Comparison of ENCODE assay signal across 8 cellular contexts in genomic region chr2:74507145-74507925, GRCh38. TPM values are rescaled to one million over a fixed set of nuclear protein-coding genes. Genes with fewer than 3 reads are reported as not detected.
A peak's percentile ranks its signal among the peaks of the same experiment; 100 is the strongest.
DNase-seq lines count a peak whose midpoint lies in the region; ATAC-seq and TF ChIP-seq lines count a peak whose summit lies in the region.

Gene PCGF1, minus strand, starts transcription at chr2:74507695. Its CDS starts 27 bp downstream, at chr2:74507668.

- H3K27me3 Mint-ChIP-seq in activated CD4-positive, alpha-beta T cell treated with anti-CD3 and anti-CD28 coated beads, Interleukin-2, amount 10 ng/mL, durations not matched to agents 24 days and 14 days: peaks cover 32% of the 10 kb centered on the region

- peak within 1 kb of the TSS; percentile 95 for H3K4me3 Mint-ChIP-seq in activated CD4-positive, alpha-beta T cell treated with anti-CD3 and anti-CD28 coated beads, Interleukin-2, amount 10 ng/mL, durations not matched to agents 24 days and 14 days

- no peaks in the 10 kb centered on the region for H3K9me3 Mint-ChIP-seq in activated CD4-positive, alpha-beta T cell treated with anti-CD3 and anti-CD28 coated beads, Interleukin-2, amount 10 ng/mL, durations not matched to agents 24 days and 14 days

- peak within 1 kb of the TSS; percentile 99 for H3K27ac Mint-ChIP-seq in activated CD4-positive, alpha-beta T cell treated with anti-CD3 and anti-CD28 coated beads, Interleukin-2, amount 10 ng/mL, durations not matched to agents 24 days and 14 days

- H3K4me3 ChIP-seq in coronary artery: peak within 1 kb of the TSS; percentile 83

- ATAC-seq in GM19324 (IDR thresholded peaks at IDR 0.05; ENCODE audit: low FRiP score, unreplicated experiment) (peak; percentile 93), HG03469 (IDR thresholded peaks at IDR 0.05; ENCODE audit: unreplicated experiment) (peak; percentile 78)

- TF ChIP-seq CTCF in coronary artery (IDR thresholded peaks at IDR 0.05): no peak

- H3K4me1 Mint-ChIP-seq in activated CD4-positive, alpha-beta T cell treated with anti-CD3 and anti-CD28 coated beads, Interleukin-2, amount 10 ng/mL, durations not matched to agents 24 days and 14 days: peaks cover 62% of the 10 kb centered on the region

- H3K36me3 Mint-ChIP-seq in activated CD4-positive, alpha-beta T cell treated with anti-CD3 and anti-CD28 coated beads, Interleukin-2, amount 10 ng/mL, durations not matched to agents 24 days and 14 days (ENCODE audit: low read depth): peaks cover 28% of the 10 kb centered on the region

- peak within 1 kb of the TSS; percentile 97 for H3K27ac ChIP-seq in coronary artery

- DNase-seq in C1 segment of cervical spinal cord (lab: John Stamatoyannopoulos, UW) (peak; percentile 62 to 99 (median 94)), NCI-H526 treated with DMSO at 0.1 percent for 48 hours (lab: John Stamatoyannopoulos, UW) (peak; percentile 94), coronary artery (ENCODE audit: low spot score) (peak; percentile 98), left kidney (ENCODE audit: low read depth, low spot score) (peak; percentile 99)
- DNase-seq in activated CD4-positive, alpha-beta T cell treated with anti-CD3 and anti-CD28 coated beads, Interleukin-2, amount 10 ng/mL, durations not matched to agents 24 days and 14 days: peak; percentile 100
- peak; percentile 99 to 100 for DNase-seq in stimulated activated CD4-positive, alpha-beta T cell treated with anti-CD3 and anti-CD28 coated beads, Interleukin-2, amount 100 ng/mL, for 24 hours

- intact Hi-C loops in activated CD4-positive, alpha-beta T cell treated with anti-CD3 and anti-CD28 coated beads, Interleukin-2, amount 10 ng/mL, durations not matched to agents 24 days and 14 days (cut with micrococcal nuclease): no loop called here

RNA-seq across cellular contexts. Expression of gene PCGF1, which starts in this region (rescaled TPM):
- 43.3 and 45.8 TPM in 2 replicates for total RNA-seq in activated CD4-positive, alpha-beta T cell treated with anti-CD3 and anti-CD28 coated beads, Interleukin-2, amount 10 ng/mL, durations not matched to agents 24 days and 14 days

Comparison
In these comparisons a context has a peak if more than half of its experiments do, and no peak if none do; other contexts are left out.
1. Peak in every context shown above with its lines: DNase-seq, ATAC-seq, H3K4me3 ChIP-seq and H3K27ac ChIP-seq.